In the genomic region with DNA sequence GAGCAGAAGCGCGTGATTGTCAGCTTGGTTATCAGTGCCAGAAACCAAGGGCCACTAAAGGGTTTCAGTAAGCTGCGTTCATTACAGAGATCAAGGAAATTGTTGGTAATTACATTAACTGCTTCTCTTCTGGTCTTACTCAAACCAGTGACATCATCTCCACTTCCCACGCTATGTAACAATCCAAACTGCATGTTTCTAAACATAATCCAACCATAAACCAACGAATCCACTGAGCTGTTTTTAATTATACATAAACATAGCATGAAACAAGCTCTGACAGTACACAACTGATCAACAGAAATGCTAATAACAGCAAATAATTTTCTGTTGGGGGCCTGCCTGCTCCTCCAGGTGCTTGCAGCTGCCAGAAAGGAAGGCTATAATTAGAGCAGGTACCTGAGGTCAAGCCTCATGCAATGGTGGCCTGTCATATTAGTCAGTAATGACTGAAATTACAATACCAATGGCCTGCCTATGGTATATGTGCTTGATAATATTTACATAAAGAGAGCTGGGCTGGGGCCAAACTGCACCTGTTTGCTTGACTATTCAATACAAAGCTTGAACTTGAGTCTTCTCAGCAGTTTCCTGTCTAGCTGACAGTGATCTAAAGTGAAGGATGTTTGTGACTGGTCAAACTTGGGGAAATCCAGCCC, we compare ENCODE assay signal across 8 cellular contexts. TPM values are rescaled to one million over a fixed set of nuclear protein-coding genes. Genes with fewer than 3 reads are reported as not detected.
DNase-seq lines count a peak whose midpoint lies in the region; ATAC-seq and TF ChIP-seq lines count a peak whose summit lies in the region.

No MANE protein-coding gene starts in this region.

- peak overlapping the region; percentile 64 to 84 (median 71) for H3K9ac ChIP-seq in subcutaneous abdominal adipose tissue (ENCODE audit: low read length in 5 of 5)

- POLR2A ChIA-PET in OCI-LY7 (lab: Charles Lee), result interaction anchor here (0.5 to 7.6 kb wide), 16 partner anchors 11 to 420 kb away, joined by 3 to 139 read pairs (median 4); a partner anchor contains a TSS

- H3K36me3 Mint-ChIP-seq in brain, result peaks cover 23% of the 10 kb centered on the region

- peak overlapping the region; percentile 62 for H3K4me3 ChIP-seq in OCI-LY7 (ENCODE audit: low read depth, low read length, poor library complexity, severe bottlenecking)
- peak overlapping the region in 4 of 5 donors; percentile 57 to 80 (median 63) for H3K4me3 ChIP-seq in subcutaneous abdominal adipose tissue (ENCODE audit: low read depth in 1 of 5, low read length in 5 of 5)

- intact Hi-C loops in OCI-LY7 (cut with micrococcal nuclease; ENCODE audit: unreplicated experiment), result loop anchor here (1.0 to 5.0 kb wide), 3 partner anchors 19 to 101 kb away; a partner anchor contains a TSS
- intact Hi-C loops in left colon (cut with DNase I, micrococcal nuclease), result no loop called here

- H3K27me3 Mint-ChIP-seq in brain, result no peaks in the 10 kb centered on the region

- ATAC-seq in GM21367 (IDR thresholded peaks at IDR 0.05; ENCODE audit: unreplicated experiment), result peak; percentile 78
- peak; percentile 85 for ATAC-seq in HG03565 (IDR thresholded peaks at IDR 0.05; ENCODE audit: unreplicated experiment)
- peak; percentile 69 for ATAC-seq in left colon

- TF ChIP-seq CTCF in OCI-LY7 (conservative IDR thresholded peaks at IDR 0.05; ENCODE audit: low read length) (no peak), brain (conservative IDR thresholded peaks at IDR 0.05) (no peak)

- BruUV-seq in OCI-LY7 (replicated peaks; lab: Mats Ljungman, UMichigan), result no TSS peak

- H3K9me3 ChIP-seq in OCI-LY7 (ENCODE audit: low read length), result no peaks in the 10 kb centered on the region
- no peaks in the 10 kb centered on the region for H3K9me3 ChIP-seq in subcutaneous abdominal adipose tissue (ENCODE audit: control insufficient read depth in 5 of 5, low read length in 5 of 5)

- CTCF ChIA-PET in OCI-LY7 (lab: Charles Lee; ENCODE audit: unreplicated experiment), result interaction anchor here (0.5 to 0.9 kb wide), 3 partner anchors 16 to 193 kb away, joined by 3 to 6 read pairs (median 3); no protein-coding TSS in a partner anchor

- H3K27ac ChIP-seq in OCI-LY7 (ENCODE audit: low read depth, low read length, poor library complexity, severe bottlenecking), result peak overlapping the region; percentile 98
- peak overlapping the region; percentile 94 for H3K27ac ChIP-seq in subcutaneous abdominal adipose tissue (ENCODE audit: low read depth, low read length)

- H4K20me1 ChIP-seq in OCI-LY7 (ENCODE audit: insufficient read depth, low read length), result no peaks in the 10 kb centered on the region

- DNase-seq in GM03348 (ENCODE audit: low spot score), result peak; percentile 42
- peak; percentile 95 for DNase-seq in OCI-LY7 (ENCODE audit: low spot score)
- DNase-seq in left colon, result peak; percentile 59 to 74
- DNase-seq in foreskin melanocyte, result no peak

- H2AFZ ChIP-seq in OCI-LY7 (ENCODE audit: low read length), result no peak overlapping the region; the same call in 1 of the 2 replicates

- H3K79me2 ChIP-seq in OCI-LY7 (ENCODE audit: insufficient read depth, low read depth, low read length), result peaks cover 86% of the 10 kb centered on the region

- peak overlapping the region in 4 of 5 experiments; percentile 39 to 85 (median 74) for H3K4me3 Mint-ChIP-seq in brain

- H3K27me3 ChIP-seq in subcutaneous abdominal adipose tissue (ENCODE audit: control insufficient read depth in 5 of 5, insufficient read depth in 4 of 5, low read length in 5 of 5), result no peaks in the 10 kb centered on the region

- H3K4me1 Mint-ChIP-seq in brain, result peaks cover 40% of the 10 kb centered on the region

- H3K4me1 ChIP-seq in OCI-LY7 (ENCODE audit: insufficient read depth, low read length, poor library complexity, severe bottlenecking), result peaks cover 98% of the 10 kb centered on the region
- H3K4me1 ChIP-seq in subcutaneous abdominal adipose tissue (ENCODE audit: control insufficient read depth in 5 of 5, insufficient read depth in 5 of 5, low read length in 5 of 5), result peaks cover 7 to 37% (median 31%) of the 10 kb centered on the region in 5 donors

- H3K36me3 ChIP-seq in OCI-LY7 (ENCODE audit: insufficient read depth, low read length) (peaks cover 38% of the 10 kb centered on the region), subcutaneous abdominal adipose tissue (ENCODE audit: control insufficient read depth in 5 of 5, insufficient read depth in 5 of 5, low read length in 5 of 5) (peaks cover 0 to 10% (median 7%) of the 10 kb centered on the region in 5 donors)

- H3K4me2 ChIP-seq in OCI-LY7 (ENCODE audit: low read length), result peak overlapping the region; percentile 90

- no peaks in the 10 kb centered on the region for H3K9me3 Mint-ChIP-seq in brain

- no peaks in the 10 kb centered on the region for H3K9me2 ChIP-seq in OCI-LY7 (ENCODE audit: insufficient read depth, low read length)

- H3K27ac Mint-ChIP-seq in brain, result peak overlapping the region in 4 of 5 experiments; percentile 17 to 95 (median 88)

RNA-seq across cellular contexts. Expression of a gene that starts 40.1 kb away (rescaled TPM):
- 25.6 and 27.1 TPM in 2 replicates for total RNA-seq in OCI-LY7 (2014; rRNA removed; shearing (Covaris generic))
- total RNA-seq in OCI-LY7 (2022) (77.6 and 82.7 TPM in 2 replicates), left colon (10 to 100 TPM; 48.0 to 57.6 TPM)
- polyA plus RNA-seq in brain (ENCODE audit: insufficient read depth, low read depth, low replicate concordance), result 98.7 TPM
